In the genomic region with DNA sequence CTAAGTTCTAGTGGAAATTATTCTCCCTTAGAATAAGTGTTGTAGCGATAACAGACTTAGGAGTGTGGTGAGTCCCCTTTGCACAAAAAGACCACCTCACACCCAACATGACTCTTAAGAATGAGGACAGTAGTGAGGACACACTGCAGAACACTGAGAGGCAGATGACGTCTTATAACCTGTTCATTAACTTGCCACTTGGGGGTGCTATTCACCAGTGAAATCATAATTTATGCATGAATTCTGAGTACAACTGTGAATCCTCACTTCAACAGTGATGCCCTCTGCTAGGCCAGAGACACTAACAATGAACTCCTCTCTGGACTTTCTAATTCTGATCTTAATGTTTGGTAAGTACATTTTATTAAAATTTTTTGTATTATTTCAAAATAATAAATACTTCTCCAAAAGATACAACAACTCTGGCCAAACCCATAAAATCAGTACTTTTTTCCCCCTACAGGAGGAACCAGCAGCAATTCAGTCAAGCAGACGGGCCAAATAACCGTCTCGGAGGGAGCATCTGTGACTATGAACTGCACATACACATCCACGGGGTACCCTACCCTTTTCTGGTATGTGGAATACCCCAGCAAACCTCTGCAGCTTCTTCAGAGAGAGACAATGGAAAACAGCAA, we compare ENCODE assay signal across 8 cellular contexts.
DNase-seq lines count a peak whose midpoint lies in the region; ATAC-seq, FAIRE-seq and TF ChIP-seq lines count a peak whose summit lies in the region.

No MANE protein-coding gene starts in this region.

- no peaks in the 10 kb centered on the region for H3K9me3 ChIP-seq in adrenal gland (replicated peaks in 1 of 3)

- peak overlapping the region; percentile 59 for H3K27ac Mint-ChIP-seq in stimulated activated naive B cell treated with anti-CD40 and anti-IgM and Interleukin-4, amounts not matched to agents 10 μg/mL and 1 μg/mL and 100 μg/mL, for 72 hours

- peaks cover 5% of the 10 kb centered on the region for H3K27me3 ChIP-seq in adrenal gland

- no peaks in the 10 kb centered on the region for H3K36me3 ChIP-seq in adrenal gland (replicated peaks in 1 of 2)

- H3K4me3 Mint-ChIP-seq in stimulated activated naive B cell treated with anti-CD40 and anti-IgM and Interleukin-4, amounts not matched to agents 10 μg/mL and 1 μg/mL and 100 μg/mL, for 72 hours: no peak overlapping the region

- H3K9me3 Mint-ChIP-seq in stimulated activated naive B cell treated with anti-CD40 and anti-IgM and Interleukin-4, amounts not matched to agents 10 μg/mL and 1 μg/mL and 100 μg/mL, for 72 hours: no peaks in the 10 kb centered on the region

- TF ChIP-seq POLR2A in adrenal gland (IDR thresholded peaks at IDR 0.05): no peak

- peak; percentile 34 for DNase-seq in A172 (ENCODE audit: low spot score)
- peak; percentile 73 for DNase-seq in NCI-H2227 (lab: John Stamatoyannopoulos, UW; ENCODE audit: unreplicated experiment)
- DNase-seq in adrenal gland: peak in 4 of 7 donors; percentile 15 to 43 (median 39)
- DNase-seq in iPS DF 4.7 (ENCODE audit: extremely low read depth, low spot score): peak; percentile 44
- DNase-seq in stimulated activated naive B cell treated with anti-CD40 and anti-IgM and Interleukin-4, amounts not matched to agents 10 μg/mL and 1 μg/mL and 100 μg/mL, for 72 hours: peak; percentile 39

- peaks cover 0 to 3% of the 10 kb centered on the region in 2 donors for H3K4me1 Mint-ChIP-seq in stimulated activated naive B cell treated with anti-CD40 and anti-IgM and Interleukin-4, amounts not matched to agents 10 μg/mL and 1 μg/mL and 100 μg/mL, for 72 hours

- 36 to 44% (median 41%) methylated on average over 6 of the region's 6 CpGs for WGBS in adrenal gland, 4 donors

- peak; percentile 49 to 74 (median 68) for TF ChIP-seq CTCF in adrenal gland (IDR thresholded peaks at IDR 0.05)

- H3K4me1 ChIP-seq in adrenal gland (replicated peaks in 1 of 2): no peaks in the 10 kb centered on the region

- intact Hi-C loops in adrenal gland (cut with DNase I): loop anchor here in 1 of 2 donors (10.0 kb wide), 1 partner anchor 160 kb away; no protein-coding TSS in a partner anchor

- H3K4me3 ChIP-seq in adrenal gland: no peak overlapping the region

- H3K27ac ChIP-seq in adrenal gland: no peak overlapping the region

- peaks cover 0 to 7% of the 10 kb centered on the region in 2 donors for H3K27me3 Mint-ChIP-seq in stimulated activated naive B cell treated with anti-CD40 and anti-IgM and Interleukin-4, amounts not matched to agents 10 μg/mL and 1 μg/mL and 100 μg/mL, for 72 hours

- FAIRE-seq in G401.6 (lab: Jason Lieb, UNC): peak; percentile 47

- ATAC-seq in HG02678 (IDR thresholded peaks at IDR 0.05; ENCODE audit: unreplicated experiment) (peak; percentile 74), HG02571 (IDR thresholded peaks at IDR 0.05; ENCODE audit: unreplicated experiment) (no peak)
- ATAC-seq in stimulated activated naive B cell treated with anti-CD40 and anti-IgM and Interleukin-4, amounts not matched to agents 10 μg/mL and 1 μg/mL and 100 μg/mL, for 72 hours (replicated peaks): peak; percentile 97 to 98

- H3K36me3 Mint-ChIP-seq in stimulated activated naive B cell treated with anti-CD40 and anti-IgM and Interleukin-4, amounts not matched to agents 10 μg/mL and 1 μg/mL and 100 μg/mL, for 72 hours: no peaks in the 10 kb centered on the region
